In genomic region chr10:124681091-124681490, GRCh38 we compare ENCODE assay signal across 20 cellular contexts.
DNase-seq lines count a peak whose midpoint lies in the region; ATAC-seq, FAIRE-seq and TF ChIP-seq lines count a peak whose summit lies in the region.
"Had no signal": no experiment of that assay in that cellular context is flagged by ENCODE, and none has a peak within 500 bp of the region (broad histone marks: within the 10 kb centered on the region; RNA-seq: fewer than 3 reads in every experiment).

No MANE protein-coding gene starts in this region.

- CTCF ChIA-PET in activated B cell treated with CpG ODN at 0.5 μM for 24 hours (lab: Charles Lee) = interaction anchor here (0.7 to 1.0 kb wide), 4 partner anchors 8 to 60 kb away, joined by 3 to 5 read pairs (median 3); no protein-coding TSS in a partner anchor

- peak overlapping the region; percentile 17 to 98 (median 74) for H3K27ac Mint-ChIP-seq in CD4-positive, CD25-positive, alpha-beta regulatory T cell
- H3K27ac Mint-ChIP-seq in activated B cell treated with CpG ODN at 0.5 μM for 24 hours = peak overlapping the region; percentile 71
- H3K27ac Mint-ChIP-seq: activated naive CD8-positive, alpha-beta T cell treated with anti-CD3 and anti-CD28 coated beads, Interleukin-2, amount 10 ng/mL, durations not matched to agents 7 days and 5 days had no signal

- no peak for TF ChIP-seq POLR2A in spleen (IDR thresholded peaks at IDR 0.05)

- no peaks in the 10 kb centered on the region for H3K9me3 ChIP-seq in CD4-positive, CD25-positive, alpha-beta regulatory T cell (ENCODE audit: control insufficient read depth in 2 of 2, low read length in 2 of 2)
- H3K9me3 ChIP-seq in kidney (ENCODE audit: control insufficient read depth in 1 of 2, low read length in 2 of 2) (no peaks in the 10 kb centered on the region), spleen (no peaks in the 10 kb centered on the region)
- H3K9me3 ChIP-seq: esophagus muscularis mucosa, MG63, Peyer's patch had no signal

- peaks cover 33% of the 10 kb centered on the region for H3K36me3 ChIP-seq in CD4-positive, CD25-positive, alpha-beta regulatory T cell (ENCODE audit: control insufficient read depth, insufficient read depth, low read length)
- H3K36me3 ChIP-seq in kidney (ENCODE audit: control insufficient read depth in 1 of 2, insufficient read depth in 2 of 2, low read length in 2 of 2) (peaks cover 8 to 14% of the 10 kb centered on the region in 2 donors), spleen (peaks cover 6 to 65% (median 20%) of the 10 kb centered on the region in 6 donors)

- 83 to 89% (median 86%) methylated on average over 5 of the region's 5 CpGs for WGBS in spleen, 5 donors

- peaks cover 93% of the 10 kb centered on the region for H3K4me1 ChIP-seq in CD4-positive, CD25-positive, alpha-beta regulatory T cell (ENCODE audit: control insufficient read depth, insufficient read depth, low read length, poor library complexity, severe bottlenecking)
- H3K4me1 ChIP-seq in kidney (ENCODE audit: control insufficient read depth in 1 of 2, insufficient read depth in 1 of 2, low read depth in 1 of 2, low read length in 2 of 2) (peaks cover 15 to 43% of the 10 kb centered on the region in 2 donors), spleen (peaks cover 83 to 100% (median 100%) of the 10 kb centered on the region in 6 donors)

- no peak overlapping the region for H3K27ac ChIP-seq in CD4-positive, CD25-positive, alpha-beta regulatory T cell (ENCODE audit: insufficient read depth, low read length, poor library complexity, severe bottlenecking)
- H3K27ac ChIP-seq in kidney (ENCODE audit: low read depth in 2 of 2, low read length in 2 of 2) (no peak overlapping the region), spleen (peak overlapping the region; percentile 30 to 89 (median 76))
- H3K27ac ChIP-seq: C4-2B had no signal

- peaks cover 38% of the 10 kb centered on the region for H3K36me3 Mint-ChIP-seq in CD4-positive, CD25-positive, alpha-beta regulatory T cell
- peaks cover 69% of the 10 kb centered on the region for H3K36me3 Mint-ChIP-seq in activated B cell treated with CpG ODN at 0.5 μM for 24 hours (ENCODE audit: low read depth)

- POLR2A ChIA-PET in activated B cell treated with CpG ODN at 0.5 μM for 24 hours (lab: Charles Lee) = interaction anchor here (0.6 kb wide), 1 partner anchor 350 kb away, joined by 5 read pairs; no protein-coding TSS in a partner anchor

- no peaks in the 10 kb centered on the region for H3K9me3 Mint-ChIP-seq in CD4-positive, CD25-positive, alpha-beta regulatory T cell
- H3K9me3 Mint-ChIP-seq in activated B cell treated with CpG ODN at 0.5 μM for 24 hours = no peaks in the 10 kb centered on the region
- H3K9me3 Mint-ChIP-seq: activated naive CD8-positive, alpha-beta T cell treated with anti-CD3 and anti-CD28 coated beads, Interleukin-2, amount 10 ng/mL, durations not matched to agents 7 days and 5 days; neural crest cell had no signal

- peaks cover 42 to 96% (median 79%) of the 10 kb centered on the region in 4 donors for H3K4me1 Mint-ChIP-seq in CD4-positive, CD25-positive, alpha-beta regulatory T cell
- H3K4me1 Mint-ChIP-seq in activated B cell treated with CpG ODN at 0.5 μM for 24 hours = peaks cover 76% of the 10 kb centered on the region

- no peak overlapping the region for H3K4me3 ChIP-seq in CD4-positive, CD25-positive, alpha-beta regulatory T cell (ENCODE audit: low read depth, low read length)
- no peak overlapping the region for H3K4me3 ChIP-seq in kidney (ENCODE audit: low read length in 2 of 2)
- peak overlapping the region in 1 of 8 donors; percentile 32 for H3K4me3 ChIP-seq in spleen
- H3K4me3 ChIP-seq: esophagus muscularis mucosa, MG63, Peyer's patch had no signal

- H3K27me3 ChIP-seq in CD4-positive, CD25-positive, alpha-beta regulatory T cell (ENCODE audit: control insufficient read depth, insufficient read depth, low read length) = no peaks in the 10 kb centered on the region
- H3K27me3 ChIP-seq in spleen (replicated peaks in 1 of 7) = no peaks in the 10 kb centered on the region
- H3K27me3 ChIP-seq: esophagus muscularis mucosa, MG63, Peyer's patch had no signal

- DNase-seq in CD4-positive, CD25-positive, alpha-beta regulatory T cell = no peak
- DNase-seq in activated B cell treated with CpG ODN at 0.5 μM for 24 hours = no peak
- DNase-seq in kidney = peak; percentile 15
- DNase-seq in spleen = peak; percentile 34
- no peak for DNase-seq in NAMALWA (ENCODE audit: low spot score)
- no peak for DNase-seq in C1 segment of cervical spinal cord (lab: John Stamatoyannopoulos, UW)
- no peak for DNase-seq in nucleus accumbens (lab: John Stamatoyannopoulos, UW)
- DNase-seq: activated CD8-positive, alpha-beta memory T cell treated with anti-CD3 and anti-CD28 coated beads, Interleukin-2, amount 50 U/mL, for 4 hours; activated naive CD8-positive, alpha-beta T cell treated with anti-CD3 and anti-CD28 coated beads, Interleukin-2, amount 10 ng/mL, durations not matched to agents 7 days and 5 days; DMS153; H7; MG63; NCI-H146; NCI-H524 treated with DMSO at 0.1 percent for 48 hours had no signal

- no peak for ATAC-seq in CD4-positive, CD25-positive, alpha-beta regulatory T cell (ENCODE audit: low read depth in 2 of 2)
- ATAC-seq in activated B cell treated with CpG ODN at 0.5 μM for 24 hours (ENCODE audit: low read depth) = no peak
- ATAC-seq in HG03460 (IDR thresholded peaks at IDR 0.05; ENCODE audit: unreplicated experiment) = no peak

- no peak for TF ChIP-seq CTCF in activated B cell treated with CpG ODN at 0.5 μM for 24 hours (IDR thresholded peaks at IDR 0.05)
- no peak for TF ChIP-seq CTCF in kidney (IDR thresholded peaks at IDR 0.05; ENCODE audit: borderline replicate concordance, extremely low read depth, insufficient read depth)
- TF ChIP-seq CTCF in spleen (IDR thresholded peaks at IDR 0.05 in 8 of 11, conservative IDR thresholded peaks at IDR 0.05 in 3 of 11) = no peak

- H3K27me3 Mint-ChIP-seq in CD4-positive, CD25-positive, alpha-beta regulatory T cell = peaks cover under 1% of the 10 kb centered on the region
- H3K27me3 Mint-ChIP-seq in activated B cell treated with CpG ODN at 0.5 μM for 24 hours = no peaks in the 10 kb centered on the region
- H3K27me3 Mint-ChIP-seq: activated naive CD8-positive, alpha-beta T cell treated with anti-CD3 and anti-CD28 coated beads, Interleukin-2, amount 10 ng/mL, durations not matched to agents 7 days and 5 days had no signal

- no peak overlapping the region for H3K9ac ChIP-seq in kidney (ENCODE audit: low read length in 2 of 2)

- FAIRE-seq in kidney (lab: Jason Lieb, UNC) = no peak
- FAIRE-seq: G401.6 had no signal

- intact Hi-C loops in activated B cell treated with CpG ODN at 0.5 μM for 24 hours (cut with micrococcal nuclease) (no loop called here), kidney (cut with DNase I) (no loop called here), spleen (cut with DNase I; ENCODE audit: low total_unique reads) (no loop called here)

- peak overlapping the region in 2 of 4 donors; percentile 42 to 86 for H3K4me3 Mint-ChIP-seq in CD4-positive, CD25-positive, alpha-beta regulatory T cell
- no peak overlapping the region for H3K4me3 Mint-ChIP-seq in activated B cell treated with CpG ODN at 0.5 μM for 24 hours
- H3K4me3 Mint-ChIP-seq: activated naive CD8-positive, alpha-beta T cell treated with anti-CD3 and anti-CD28 coated beads, Interleukin-2, amount 10 ng/mL, durations not matched to agents 7 days and 5 days; neural crest cell had no signal

Comparison
In these comparisons a context has a peak if more than half of its experiments do, and no peak if none do; other contexts are left out.
1. DNase-seq: peak in kidney (single experiment) and spleen (single experiment); none in CD4-positive, CD25-positive, alpha-beta regulatory T cell (0 of 3), activated B cell treated with CpG ODN at 0.5 μM for 24 hours (single experiment), NAMALWA (single experiment), C1 segment of cervical spinal cord (0 of 14) and nucleus accumbens (0 of 56).
2. H3K27ac ChIP-seq: peak in spleen (8 of 8); none in CD4-positive, CD25-positive, alpha-beta regulatory T cell (single experiment) and kidney (0 of 2).